In the genomic region with DNA sequence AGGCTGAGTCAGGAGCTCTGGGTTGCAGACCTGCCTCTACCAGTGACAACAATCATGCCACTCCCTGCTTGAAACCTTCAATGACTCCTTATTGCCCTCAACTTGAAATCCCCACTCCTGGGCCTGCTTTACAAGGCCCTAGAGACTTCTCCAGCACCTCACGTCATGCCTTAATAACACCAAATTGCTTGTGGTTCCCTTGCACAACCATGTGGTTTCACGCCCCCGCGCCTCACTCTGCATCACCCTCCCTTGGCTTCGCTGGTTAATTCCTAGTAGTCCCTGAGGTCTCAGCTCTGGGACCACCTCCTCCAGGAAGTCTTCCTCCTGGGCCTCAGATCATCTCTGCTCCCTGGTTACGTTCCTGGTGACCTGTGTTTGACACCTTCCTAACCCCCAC, we compare ENCODE assay signal across 1 cellular context.
TF ChIP-seq lines count a peak whose summit lies in the region.

No MANE protein-coding gene starts in this region.

TF ChIP-seq in GM12878, 131 proteins besides CTCF, POLR2A, EP300 and RAD21 (continued from another document and continues in another):
- TF ChIP-seq LARP7 (IDR thresholded peaks at IDR 0.05) (no peak), YY1 (IDR thresholded peaks at IDR 0.05; ENCODE audit: low read depth, low read length) (no peak), HCFC1 (IDR thresholded peaks at IDR 0.05; ENCODE audit: low read length) (no peak), BMI1 (IDR thresholded peaks at IDR 0.05; ENCODE audit: borderline replicate concordance) (no peak), SREBF2 (IDR thresholded peaks at IDR 0.05; ENCODE audit: low read length) (no peak), BHLHE40 (IDR thresholded peaks at IDR 0.05; ENCODE audit: borderline replicate concordance in 1 of 2, low read depth in 2 of 2, low read length in 1 of 2) (peak in 1 of 2 experiments; percentile 52; a peak in 2 of 4 replicates), FOS (IDR thresholded peaks at IDR 0.05; ENCODE audit: borderline replicate concordance, extremely low read depth, insufficient read length) (no peak), HDGF (IDR thresholded peaks at IDR 0.05) (no peak), ZNF217 (IDR thresholded peaks at IDR 0.05) (no peak), POLR2AphosphoS5 (IDR thresholded peaks at IDR 0.05; ENCODE audit: low read length) (no peak), NBN (IDR thresholded peaks at IDR 0.05) (no peak), BACH1 (IDR thresholded peaks at IDR 0.05; ENCODE audit: borderline replicate concordance) (no peak), TCF7 (IDR thresholded peaks at IDR 0.05; ENCODE audit: borderline replicate concordance) (no peak), FOXK2 (IDR thresholded peaks at IDR 0.05) (no peak), POU2F2 (IDR thresholded peaks at IDR 0.05; ENCODE audit: borderline replicate concordance, low read depth, low read length) (no peak), SMC3 (IDR thresholded peaks at IDR 0.05; ENCODE audit: borderline replicate concordance, low read length) (no peak), KLF5 (IDR thresholded peaks at IDR 0.05; ENCODE audit: partially characterized antibody) (no peak), HDAC2 (IDR thresholded peaks at IDR 0.05) (no peak), IKZF2 (IDR thresholded peaks at IDR 0.05) (peak in 1 of 2 experiments; percentile 69; a peak in 3 of 4 replicates), MEF2B (IDR thresholded peaks at IDR 0.05; ENCODE audit: partially characterized antibody, poor library complexity, severe bottlenecking) (peak; percentile 82)
- TF ChIP-seq, protein P1, sequence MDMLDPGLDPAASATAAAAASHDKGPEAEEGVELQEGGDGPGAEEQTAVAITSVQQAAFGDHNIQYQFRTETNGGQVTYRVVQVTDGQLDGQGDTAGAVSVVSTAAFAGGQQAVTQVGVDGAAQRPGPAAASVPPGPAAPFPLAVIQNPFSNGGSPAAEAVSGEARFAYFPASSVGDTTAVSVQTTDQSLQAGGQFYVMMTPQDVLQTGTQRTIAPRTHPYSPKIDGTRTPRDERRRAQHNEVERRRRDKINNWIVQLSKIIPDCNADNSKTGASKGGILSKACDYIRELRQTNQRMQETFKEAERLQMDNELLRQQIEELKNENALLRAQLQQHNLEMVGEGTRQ (IDR thresholded peaks at IDR 0.05; ENCODE audit: borderline replicate concordance, low read depth, low read length): no peak
- TF ChIP-seq, protein P2, sequence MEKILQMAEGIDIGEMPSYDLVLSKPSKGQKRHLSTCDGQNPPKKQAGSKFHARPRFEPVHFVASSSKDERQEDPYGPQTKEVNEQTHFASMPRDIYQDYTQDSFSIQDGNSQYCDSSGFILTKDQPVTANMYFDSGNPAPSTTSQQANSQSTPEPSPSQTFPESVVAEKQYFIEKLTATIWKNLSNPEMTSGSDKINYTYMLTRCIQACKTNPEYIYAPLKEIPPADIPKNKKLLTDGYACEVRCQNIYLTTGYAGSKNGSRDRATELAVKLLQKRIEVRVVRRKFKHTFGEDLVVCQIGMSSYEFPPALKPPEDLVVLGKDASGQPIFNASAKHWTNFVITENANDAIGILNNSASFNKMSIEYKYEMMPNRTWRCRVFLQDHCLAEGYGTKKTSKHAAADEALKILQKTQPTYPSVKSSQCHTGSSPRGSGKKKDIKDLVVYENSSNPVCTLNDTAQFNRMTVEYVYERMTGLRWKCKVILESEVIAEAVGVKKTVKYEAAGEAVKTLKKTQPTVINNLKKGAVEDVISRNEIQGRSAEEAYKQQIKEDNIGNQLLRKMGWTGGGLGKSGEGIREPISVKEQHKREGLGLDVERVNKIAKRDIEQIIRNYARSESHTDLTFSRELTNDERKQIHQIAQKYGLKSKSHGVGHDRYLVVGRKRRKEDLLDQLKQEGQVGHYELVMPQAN (conservative IDR thresholded peaks at IDR 0.05): no peak
- TF ChIP-seq, protein P3, sequence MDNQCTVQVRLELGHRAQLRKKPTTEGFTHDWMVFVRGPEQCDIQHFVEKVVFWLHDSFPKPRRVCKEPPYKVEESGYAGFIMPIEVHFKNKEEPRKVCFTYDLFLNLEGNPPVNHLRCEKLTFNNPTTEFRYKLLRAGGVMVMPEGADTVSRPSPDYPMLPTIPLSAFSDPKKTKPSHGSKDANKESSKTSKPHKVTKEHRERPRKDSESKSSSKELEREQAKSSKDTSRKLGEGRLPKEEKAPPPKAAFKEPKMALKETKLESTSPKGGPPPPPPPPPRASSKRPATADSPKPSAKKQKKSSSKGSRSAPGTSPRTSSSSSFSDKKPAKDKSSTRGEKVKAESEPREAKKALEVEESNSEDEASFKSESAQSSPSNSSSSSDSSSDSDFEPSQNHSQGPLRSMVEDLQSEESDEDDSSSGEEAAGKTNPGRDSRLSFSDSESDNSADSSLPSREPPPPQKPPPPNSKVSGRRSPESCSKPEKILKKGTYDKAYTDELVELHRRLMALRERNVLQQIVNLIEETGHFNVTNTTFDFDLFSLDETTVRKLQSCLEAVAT (IDR thresholded peaks at IDR 0.05): peak; percentile 65; the same call in 1 of the 2 replicates
- TF ChIP-seq, protein P4, sequence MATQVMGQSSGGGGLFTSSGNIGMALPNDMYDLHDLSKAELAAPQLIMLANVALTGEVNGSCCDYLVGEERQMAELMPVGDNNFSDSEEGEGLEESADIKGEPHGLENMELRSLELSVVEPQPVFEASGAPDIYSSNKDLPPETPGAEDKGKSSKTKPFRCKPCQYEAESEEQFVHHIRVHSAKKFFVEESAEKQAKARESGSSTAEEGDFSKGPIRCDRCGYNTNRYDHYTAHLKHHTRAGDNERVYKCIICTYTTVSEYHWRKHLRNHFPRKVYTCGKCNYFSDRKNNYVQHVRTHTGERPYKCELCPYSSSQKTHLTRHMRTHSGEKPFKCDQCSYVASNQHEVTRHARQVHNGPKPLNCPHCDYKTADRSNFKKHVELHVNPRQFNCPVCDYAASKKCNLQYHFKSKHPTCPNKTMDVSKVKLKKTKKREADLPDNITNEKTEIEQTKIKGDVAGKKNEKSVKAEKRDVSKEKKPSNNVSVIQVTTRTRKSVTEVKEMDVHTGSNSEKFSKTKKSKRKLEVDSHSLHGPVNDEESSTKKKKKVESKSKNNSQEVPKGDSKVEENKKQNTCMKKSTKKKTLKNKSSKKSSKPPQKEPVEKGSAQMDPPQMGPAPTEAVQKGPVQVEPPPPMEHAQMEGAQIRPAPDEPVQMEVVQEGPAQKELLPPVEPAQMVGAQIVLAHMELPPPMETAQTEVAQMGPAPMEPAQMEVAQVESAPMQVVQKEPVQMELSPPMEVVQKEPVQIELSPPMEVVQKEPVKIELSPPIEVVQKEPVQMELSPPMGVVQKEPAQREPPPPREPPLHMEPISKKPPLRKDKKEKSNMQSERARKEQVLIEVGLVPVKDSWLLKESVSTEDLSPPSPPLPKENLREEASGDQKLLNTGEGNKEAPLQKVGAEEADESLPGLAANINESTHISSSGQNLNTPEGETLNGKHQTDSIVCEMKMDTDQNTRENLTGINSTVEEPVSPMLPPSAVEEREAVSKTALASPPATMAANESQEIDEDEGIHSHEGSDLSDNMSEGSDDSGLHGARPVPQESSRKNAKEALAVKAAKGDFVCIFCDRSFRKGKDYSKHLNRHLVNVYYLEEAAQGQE (IDR thresholded peaks at IDR 0.05; ENCODE audit: low read depth, low read length): no peak
- TF ChIP-seq, protein P5, sequence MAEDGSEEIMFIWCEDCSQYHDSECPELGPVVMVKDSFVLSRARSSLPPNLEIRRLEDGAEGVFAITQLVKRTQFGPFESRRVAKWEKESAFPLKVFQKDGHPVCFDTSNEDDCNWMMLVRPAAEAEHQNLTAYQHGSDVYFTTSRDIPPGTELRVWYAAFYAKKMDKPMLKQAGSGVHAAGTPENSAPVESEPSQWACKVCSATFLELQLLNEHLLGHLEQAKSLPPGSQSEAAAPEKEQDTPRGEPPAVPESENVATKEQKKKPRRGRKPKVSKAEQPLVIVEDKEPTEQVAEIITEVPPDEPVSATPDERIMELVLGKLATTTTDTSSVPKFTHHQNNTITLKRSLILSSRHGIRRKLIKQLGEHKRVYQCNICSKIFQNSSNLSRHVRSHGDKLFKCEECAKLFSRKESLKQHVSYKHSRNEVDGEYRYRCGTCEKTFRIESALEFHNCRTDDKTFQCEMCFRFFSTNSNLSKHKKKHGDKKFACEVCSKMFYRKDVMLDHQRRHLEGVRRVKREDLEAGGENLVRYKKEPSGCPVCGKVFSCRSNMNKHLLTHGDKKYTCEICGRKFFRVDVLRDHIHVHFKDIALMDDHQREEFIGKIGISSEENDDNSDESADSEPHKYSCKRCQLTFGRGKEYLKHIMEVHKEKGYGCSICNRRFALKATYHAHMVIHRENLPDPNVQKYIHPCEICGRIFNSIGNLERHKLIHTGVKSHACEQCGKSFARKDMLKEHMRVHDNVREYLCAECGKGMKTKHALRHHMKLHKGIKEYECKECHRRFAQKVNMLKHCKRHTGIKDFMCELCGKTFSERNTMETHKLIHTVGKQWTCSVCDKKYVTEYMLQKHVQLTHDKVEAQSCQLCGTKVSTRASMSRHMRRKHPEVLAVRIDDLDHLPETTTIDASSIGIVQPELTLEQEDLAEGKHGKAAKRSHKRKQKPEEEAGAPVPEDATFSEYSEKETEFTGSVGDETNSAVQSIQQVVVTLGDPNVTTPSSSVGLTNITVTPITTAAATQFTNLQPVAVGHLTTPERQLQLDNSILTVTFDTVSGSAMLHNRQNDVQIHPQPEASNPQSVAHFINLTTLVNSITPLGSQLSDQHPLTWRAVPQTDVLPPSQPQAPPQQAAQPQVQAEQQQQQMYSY (CRISPR knock-in tag; IDR thresholded peaks at IDR 0.05): no peak
- TF ChIP-seq, protein P6, sequence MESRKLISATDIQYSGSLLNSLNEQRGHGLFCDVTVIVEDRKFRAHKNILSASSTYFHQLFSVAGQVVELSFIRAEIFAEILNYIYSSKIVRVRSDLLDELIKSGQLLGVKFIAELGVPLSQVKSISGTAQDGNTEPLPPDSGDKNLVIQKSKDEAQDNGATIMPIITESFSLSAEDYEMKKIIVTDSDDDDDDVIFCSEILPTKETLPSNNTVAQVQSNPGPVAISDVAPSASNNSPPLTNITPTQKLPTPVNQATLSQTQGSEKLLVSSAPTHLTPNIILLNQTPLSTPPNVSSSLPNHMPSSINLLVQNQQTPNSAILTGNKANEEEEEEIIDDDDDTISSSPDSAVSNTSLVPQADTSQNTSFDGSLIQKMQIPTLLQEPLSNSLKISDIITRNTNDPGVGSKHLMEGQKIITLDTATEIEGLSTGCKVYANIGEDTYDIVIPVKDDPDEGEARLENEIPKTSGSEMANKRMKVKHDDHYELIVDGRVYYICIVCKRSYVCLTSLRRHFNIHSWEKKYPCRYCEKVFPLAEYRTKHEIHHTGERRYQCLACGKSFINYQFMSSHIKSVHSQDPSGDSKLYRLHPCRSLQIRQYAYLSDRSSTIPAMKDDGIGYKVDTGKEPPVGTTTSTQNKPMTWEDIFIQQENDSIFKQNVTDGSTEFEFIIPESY (IDR thresholded peaks at IDR 0.05): no peak
- TF ChIP-seq, protein P7, sequence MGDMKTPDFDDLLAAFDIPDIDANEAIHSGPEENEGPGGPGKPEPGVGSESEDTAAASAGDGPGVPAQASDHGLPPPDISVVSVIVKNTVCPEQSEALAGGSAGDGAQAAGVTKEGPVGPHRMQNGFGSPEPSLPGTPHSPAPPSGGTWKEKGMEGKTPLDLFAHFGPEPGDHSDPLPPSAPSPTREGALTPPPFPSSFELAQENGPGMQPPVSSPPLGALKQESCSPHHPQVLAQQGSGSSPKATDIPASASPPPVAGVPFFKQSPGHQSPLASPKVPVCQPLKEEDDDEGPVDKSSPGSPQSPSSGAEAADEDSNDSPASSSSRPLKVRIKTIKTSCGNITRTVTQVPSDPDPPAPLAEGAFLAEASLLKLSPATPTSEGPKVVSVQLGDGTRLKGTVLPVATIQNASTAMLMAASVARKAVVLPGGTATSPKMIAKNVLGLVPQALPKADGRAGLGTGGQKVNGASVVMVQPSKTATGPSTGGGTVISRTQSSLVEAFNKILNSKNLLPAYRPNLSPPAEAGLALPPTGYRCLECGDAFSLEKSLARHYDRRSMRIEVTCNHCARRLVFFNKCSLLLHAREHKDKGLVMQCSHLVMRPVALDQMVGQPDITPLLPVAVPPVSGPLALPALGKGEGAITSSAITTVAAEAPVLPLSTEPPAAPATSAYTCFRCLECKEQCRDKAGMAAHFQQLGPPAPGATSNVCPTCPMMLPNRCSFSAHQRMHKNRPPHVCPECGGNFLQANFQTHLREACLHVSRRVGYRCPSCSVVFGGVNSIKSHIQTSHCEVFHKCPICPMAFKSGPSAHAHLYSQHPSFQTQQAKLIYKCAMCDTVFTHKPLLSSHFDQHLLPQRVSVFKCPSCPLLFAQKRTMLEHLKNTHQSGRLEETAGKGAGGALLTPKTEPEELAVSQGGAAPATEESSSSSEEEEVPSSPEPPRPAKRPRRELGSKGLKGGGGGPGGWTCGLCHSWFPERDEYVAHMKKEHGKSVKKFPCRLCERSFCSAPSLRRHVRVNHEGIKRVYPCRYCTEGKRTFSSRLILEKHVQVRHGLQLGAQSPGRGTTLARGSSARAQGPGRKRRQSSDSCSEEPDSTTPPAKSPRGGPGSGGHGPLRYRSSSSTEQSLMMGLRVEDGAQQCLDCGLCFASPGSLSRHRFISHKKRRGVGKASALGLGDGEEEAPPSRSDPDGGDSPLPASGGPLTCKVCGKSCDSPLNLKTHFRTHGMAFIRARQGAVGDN (IDR thresholded peaks at IDR 0.05): no peak
- TF ChIP-seq, protein P8, sequence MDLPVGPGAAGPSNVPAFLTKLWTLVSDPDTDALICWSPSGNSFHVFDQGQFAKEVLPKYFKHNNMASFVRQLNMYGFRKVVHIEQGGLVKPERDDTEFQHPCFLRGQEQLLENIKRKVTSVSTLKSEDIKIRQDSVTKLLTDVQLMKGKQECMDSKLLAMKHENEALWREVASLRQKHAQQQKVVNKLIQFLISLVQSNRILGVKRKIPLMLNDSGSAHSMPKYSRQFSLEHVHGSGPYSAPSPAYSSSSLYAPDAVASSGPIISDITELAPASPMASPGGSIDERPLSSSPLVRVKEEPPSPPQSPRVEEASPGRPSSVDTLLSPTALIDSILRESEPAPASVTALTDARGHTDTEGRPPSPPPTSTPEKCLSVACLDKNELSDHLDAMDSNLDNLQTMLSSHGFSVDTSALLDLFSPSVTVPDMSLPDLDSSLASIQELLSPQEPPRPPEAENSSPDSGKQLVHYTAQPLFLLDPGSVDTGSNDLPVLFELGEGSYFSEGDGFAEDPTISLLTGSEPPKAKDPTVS (IDR thresholded peaks at IDR 0.05; ENCODE audit: low read depth, low read length): no peak
- TF ChIP-seq, protein P9, sequence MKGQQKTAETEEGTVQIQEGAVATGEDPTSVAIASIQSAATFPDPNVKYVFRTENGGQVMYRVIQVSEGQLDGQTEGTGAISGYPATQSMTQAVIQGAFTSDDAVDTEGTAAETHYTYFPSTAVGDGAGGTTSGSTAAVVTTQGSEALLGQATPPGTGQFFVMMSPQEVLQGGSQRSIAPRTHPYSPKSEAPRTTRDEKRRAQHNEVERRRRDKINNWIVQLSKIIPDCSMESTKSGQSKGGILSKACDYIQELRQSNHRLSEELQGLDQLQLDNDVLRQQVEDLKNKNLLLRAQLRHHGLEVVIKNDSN (IDR thresholded peaks at IDR 0.05; ENCODE audit: borderline replicate concordance, extremely low read length, insufficient read depth, low read depth, low read length): no peak
- TF ChIP-seq, protein P10, sequence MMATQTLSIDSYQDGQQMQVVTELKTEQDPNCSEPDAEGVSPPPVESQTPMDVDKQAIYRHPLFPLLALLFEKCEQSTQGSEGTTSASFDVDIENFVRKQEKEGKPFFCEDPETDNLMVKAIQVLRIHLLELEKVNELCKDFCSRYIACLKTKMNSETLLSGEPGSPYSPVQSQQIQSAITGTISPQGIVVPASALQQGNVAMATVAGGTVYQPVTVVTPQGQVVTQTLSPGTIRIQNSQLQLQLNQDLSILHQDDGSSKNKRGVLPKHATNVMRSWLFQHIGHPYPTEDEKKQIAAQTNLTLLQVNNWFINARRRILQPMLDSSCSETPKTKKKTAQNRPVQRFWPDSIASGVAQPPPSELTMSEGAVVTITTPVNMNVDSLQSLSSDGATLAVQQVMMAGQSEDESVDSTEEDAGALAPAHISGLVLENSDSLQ (IDR thresholded peaks at IDR 0.05): no peak
